9 cellular contexts compared by ENCODE assay signal in genomic region chr12:124744659-124745467, GRCh38.
DNase-seq lines count a peak whose midpoint lies in the region; ATAC-seq, FAIRE-seq and TF ChIP-seq lines count a peak whose summit lies in the region.
"Had no signal": no experiment of that assay in that cellular context is flagged by ENCODE, and none has a peak within 500 bp of the region (broad histone marks: within the 10 kb centered on the region; RNA-seq: fewer than 3 reads in every experiment).

No MANE protein-coding gene starts in this region.

- BruUV-seq in endothelial cell of umbilical vein (replicated peaks; lab: Mats Ljungman, UMichigan), result no TSS peak

- H3K4me1 Mint-ChIP-seq in immature natural killer cell, result peaks cover 3 to 8% of the 10 kb centered on the region in 2 donors

- H3K36me3 ChIP-seq in endothelial cell of umbilical vein (ENCODE audit: control insufficient read depth in 2 of 2, extremely low read depth in 1 of 2, insufficient read depth in 2 of 2, low read length in 2 of 2) (no peaks in the 10 kb centered on the region), subcutaneous abdominal adipose tissue (ENCODE audit: control insufficient read depth in 5 of 5, insufficient read depth in 5 of 5, low read length in 5 of 5) (no peaks in the 10 kb centered on the region)

- CTCF ChIA-PET in endothelial cell of umbilical vein (lab: Charles Lee), result interaction anchor here (1.5 kb wide), 1 partner anchor 24 kb away, joined by 3 read pairs; no protein-coding TSS in a partner anchor

- no peak overlapping the region for H3K4me3 Mint-ChIP-seq in immature natural killer cell

- POLR2A ChIA-PET in endothelial cell of umbilical vein (lab: Charles Lee), result no interaction called here

- no peak for TF ChIP-seq POLR2A in endothelial cell of umbilical vein (IDR thresholded peaks at IDR 0.05; ENCODE audit: low read depth, low read length)

- peaks cover 12 to 18% (median 17%) of the 10 kb centered on the region in 3 donors for H3K27me3 Mint-ChIP-seq in immature natural killer cell (ENCODE audit: low read depth in 3 of 3)

- no peak overlapping the region for H3K27ac Mint-ChIP-seq in immature natural killer cell
- H3K27ac Mint-ChIP-seq: naive B cell had no signal

- no peaks in the 10 kb centered on the region for H4K20me1 ChIP-seq in endothelial cell of umbilical vein (replicated peaks; ENCODE audit: control insufficient read depth, extremely low read depth, insufficient read depth, low read length)

- ATAC-seq in GM21576 (IDR thresholded peaks at IDR 0.05; ENCODE audit: unreplicated experiment) (no peak), HG03342 (IDR thresholded peaks at IDR 0.05; ENCODE audit: unreplicated experiment) (no peak)

- intact Hi-C loops in endothelial cell of umbilical vein (cut with micrococcal nuclease), result loop anchor here (5.0 kb wide), 3 partner anchors 163 to 358 kb away; partner anchors contain the start of gene NCOR2

- no peak for TF ChIP-seq CTCF in endothelial cell of umbilical vein (IDR thresholded peaks at IDR 0.05; ENCODE audit: extremely low read depth in 1 of 2, insufficient read depth in 1 of 2, low read depth in 1 of 2, low read length in 2 of 2)

- no peaks in the 10 kb centered on the region for H3K9me3 Mint-ChIP-seq in immature natural killer cell

- H3K9ac ChIP-seq in endothelial cell of umbilical vein (replicated peaks; ENCODE audit: extremely low read depth, insufficient read depth, low read length), result no peak overlapping the region
- H3K9ac ChIP-seq in subcutaneous abdominal adipose tissue (ENCODE audit: low read length in 5 of 5), result peak overlapping the region in 1 of 5 donors; percentile 28

- no peaks in the 10 kb centered on the region for H3K79me2 ChIP-seq in endothelial cell of umbilical vein (ENCODE audit: control insufficient read depth, insufficient read depth, low read length)

- H2AFZ ChIP-seq in endothelial cell of umbilical vein (ENCODE audit: low read depth, low read length), result no peak overlapping the region

- DNase-seq in NCI-H510A (lab: John Stamatoyannopoulos, UW) (peak; percentile 43), NCI-H510A treated with DMSO at 0.1 percent for 48 hours (lab: John Stamatoyannopoulos, UW) (no peak), NCI-H2171 (lab: John Stamatoyannopoulos, UW) (peak; percentile 96), endothelial cell of umbilical vein (ENCODE audit: low read depth, low spot score) (no peak), immature natural killer cell (no peak)
- DNase-seq: naive B cell had no signal

- no peaks in the 10 kb centered on the region for H3K36me3 Mint-ChIP-seq in immature natural killer cell
- H3K36me3 Mint-ChIP-seq: naive B cell had no signal

- dilution Hi-C loops in endothelial cell of umbilical vein (cut with MboI; ENCODE audit: extremely low pct_ligation_motif_present, low sequenced_read_pairs), result no loop called here

- H3K9me1 ChIP-seq in endothelial cell of umbilical vein (replicated peaks; ENCODE audit: control insufficient read depth, extremely low read depth, insufficient read depth, low read length), result no peaks in the 10 kb centered on the region

- no peak overlapping the region for H3K4me2 ChIP-seq in endothelial cell of umbilical vein (ENCODE audit: insufficient read depth, low read length)

- no peaks in the 10 kb centered on the region for H3K27me3 ChIP-seq in endothelial cell of umbilical vein (ENCODE audit: control insufficient read depth in 2 of 2, insufficient read depth in 2 of 2, low read length in 2 of 2)
- no peaks in the 10 kb centered on the region for H3K27me3 ChIP-seq in subcutaneous abdominal adipose tissue (ENCODE audit: control insufficient read depth in 5 of 5, insufficient read depth in 4 of 5, low read length in 5 of 5)

- H3K27ac ChIP-seq in endothelial cell of umbilical vein (ENCODE audit: insufficient read depth, low read depth, low read length) (peak overlapping the region; percentile 78), subcutaneous abdominal adipose tissue (ENCODE audit: low read depth, low read length) (peak overlapping the region; percentile 70)

- H3K4me1 ChIP-seq in endothelial cell of umbilical vein (ENCODE audit: control insufficient read depth, extremely low read depth, insufficient read depth, low read length) (peaks cover 43% of the 10 kb centered on the region), subcutaneous abdominal adipose tissue (ENCODE audit: control insufficient read depth in 5 of 5, insufficient read depth in 5 of 5, low read length in 5 of 5) (peaks cover 11 to 35% (median 20%) of the 10 kb centered on the region in 5 donors)

- no peak overlapping the region for H3K4me3 ChIP-seq in endothelial cell of umbilical vein (replicated peaks in 1 of 3; ENCODE audit: insufficient read depth in 1 of 3, low read depth in 1 of 3, low read length in 3 of 3)
- H3K4me3 ChIP-seq in subcutaneous abdominal adipose tissue (ENCODE audit: low read depth in 1 of 5, low read length in 5 of 5), result no peak overlapping the region

- FAIRE-seq in endothelial cell of umbilical vein (lab: Jason Lieb, UNC), result peak; percentile 65

- H3K9me3 ChIP-seq in endothelial cell of umbilical vein (replicated peaks; ENCODE audit: control insufficient read depth, insufficient read depth, low read length), result no peaks in the 10 kb centered on the region
- peaks cover 0 to 4% (median under 1%) of the 10 kb centered on the region in 5 donors for H3K9me3 ChIP-seq in subcutaneous abdominal adipose tissue (ENCODE audit: control insufficient read depth in 5 of 5, low read length in 5 of 5)

TF ChIP-seq in endothelial cell of umbilical vein, 7 proteins besides CTCF, POLR2A, EP300 and RAD21:
- TF ChIP-seq, protein P1, sequence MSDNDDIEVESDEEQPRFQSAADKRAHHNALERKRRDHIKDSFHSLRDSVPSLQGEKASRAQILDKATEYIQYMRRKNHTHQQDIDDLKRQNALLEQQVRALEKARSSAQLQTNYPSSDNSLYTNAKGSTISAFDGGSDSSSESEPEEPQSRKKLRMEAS (IDR thresholded peaks at IDR 0.05; ENCODE audit: insufficient read depth, insufficient read length), result no peak
- TF ChIP-seq MYC (IDR thresholded peaks at IDR 0.05; ENCODE audit: low read depth, low read length) (no peak), FOS (IDR thresholded peaks at IDR 0.05; ENCODE audit: borderline replicate concordance, insufficient read depth, low read length) (no peak), JUN (IDR thresholded peaks at IDR 0.05; ENCODE audit: borderline replicate concordance, insufficient read depth, insufficient read length, low read depth) (no peak), POLR2AphosphoS5 (IDR thresholded peaks at IDR 0.05; ENCODE audit: insufficient read depth, low read depth, low read length) (no peak), EZH2 (IDR thresholded peaks at IDR 0.05; ENCODE audit: borderline replicate concordance, low read depth, low read length, severe bottlenecking) (no peak), GATA2 (IDR thresholded peaks at IDR 0.05; ENCODE audit: insufficient read depth, insufficient read length, low read depth, low read length) (no peak)

Comparison
In these comparisons a context has a peak if more than half of its experiments do, and no peak if none do; other contexts are left out.
1. DNase-seq: peak in NCI-H510A (single experiment) and NCI-H2171 (single experiment); none in NCI-H510A treated with DMSO at 0.1 percent for 48 hours (single experiment), endothelial cell of umbilical vein (single experiment) and immature natural killer cell (0 of 3).